13 cellular contexts compared by ENCODE assay signal in the genomic region with DNA sequence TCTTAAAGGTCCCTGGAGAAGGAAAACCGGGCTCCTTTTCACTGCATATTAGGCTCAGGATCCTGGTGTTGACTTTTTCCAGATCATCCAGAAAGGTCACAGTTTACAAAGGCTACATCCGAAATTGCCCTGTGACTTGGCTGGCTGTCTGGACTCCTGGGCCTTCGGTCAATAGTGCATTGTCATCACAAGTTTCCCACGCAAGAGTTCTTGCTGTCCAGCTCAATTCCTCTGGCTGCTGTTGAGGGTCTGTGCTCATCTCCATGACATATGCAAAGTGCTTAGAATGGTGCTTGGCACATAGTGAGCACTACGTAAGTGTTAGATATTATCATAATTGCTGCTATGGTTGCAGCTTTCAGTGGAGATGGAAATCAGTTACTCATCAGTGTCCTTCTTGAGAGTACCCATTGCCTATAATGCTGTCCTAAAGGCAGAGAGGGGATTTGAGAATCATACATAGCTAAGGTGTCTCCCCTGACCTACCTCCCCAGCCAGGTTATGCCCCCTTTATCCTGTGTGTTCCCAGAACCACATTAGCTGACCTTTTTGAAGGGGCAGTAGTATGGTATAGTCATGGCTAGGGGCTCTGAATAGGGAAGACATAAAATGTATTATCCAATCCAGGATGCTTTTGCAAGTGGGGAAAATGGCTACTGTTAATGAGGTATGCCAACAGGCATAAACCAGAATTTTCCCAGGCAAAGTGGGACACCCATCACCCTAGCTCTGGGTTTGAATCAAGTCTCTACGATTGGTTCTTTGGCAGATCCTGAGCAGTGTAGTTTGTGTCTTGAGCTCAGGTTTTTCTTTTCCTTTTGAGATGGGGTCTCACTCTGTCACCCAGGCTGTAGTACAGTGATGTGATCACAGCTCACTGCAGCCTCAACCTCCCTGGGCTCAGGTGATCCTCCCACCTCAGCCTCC.
DNase-seq lines count a peak whose midpoint lies in the region; ATAC-seq and TF ChIP-seq lines count a peak whose summit lies in the region.
"Had no signal": no experiment of that assay in that cellular context is flagged by ENCODE, and none has a peak within 500 bp of the region (broad histone marks: within the 10 kb centered on the region; RNA-seq: fewer than 3 reads in every experiment).

No MANE protein-coding gene starts in this region.

- ATAC-seq in Right ventricle myocardium inferior (peak; percentile 29), T-helper 17 cell (no peak), HG03159 (IDR thresholded peaks at IDR 0.05; ENCODE audit: unreplicated experiment) (no peak), GM21515 (IDR thresholded peaks at IDR 0.05; ENCODE audit: unreplicated experiment) (no peak), WTC11 (no peak)
- peak; percentile 31 for ATAC-seq in stimulated activated naive CD8-positive, alpha-beta T cell treated with anti-CD3 and anti-CD28 coated beads, Interleukin-15, amount 100 ng/mL, for 72 hours

- DNase-seq in Right ventricle myocardium inferior (ENCODE audit: missing footprints), result no peak
- DNase-seq in right atrium auricular region (ENCODE audit: low spot score), result no peak
- no peak for DNase-seq in T-helper 17 cell
- DNase-seq in endodermal cell, result peak; percentile 35
- no peak for DNase-seq in stimulated activated naive CD8-positive, alpha-beta T cell treated with anti-CD3 and anti-CD28 coated beads, Interleukin-15, amount 100 ng/mL, for 72 hours
- no peak for DNase-seq in WTC11 (ENCODE audit: low spot score)
- DNase-seq: GDM1, lower lobe of right lung, NCI-H2171 treated with DMSO at 0.1 percent for 48 hours had no signal

- H3K9me3 Mint-ChIP-seq in endodermal cell (peaks cover 18% of the 10 kb centered on the region), WTC11 (peaks cover 11% of the 10 kb centered on the region)
- no peaks in the 10 kb centered on the region for H3K9me3 Mint-ChIP-seq in stimulated activated naive CD8-positive, alpha-beta T cell treated with anti-CD3 and anti-CD28 coated beads, Interleukin-15, amount 100 ng/mL, for 72 hours

- H3K4me3 Mint-ChIP-seq in T-helper 17 cell (peak overlapping the region; percentile 97), endodermal cell (no peak overlapping the region), WTC11 (no peak overlapping the region)
- H3K4me3 Mint-ChIP-seq in stimulated activated naive CD8-positive, alpha-beta T cell treated with anti-CD3 and anti-CD28 coated beads, Interleukin-15, amount 100 ng/mL, for 72 hours, result peak overlapping the region; percentile 40 to 81

- TF ChIP-seq CTCF in right atrium auricular region (IDR thresholded peaks at IDR 0.05) (no peak), endodermal cell (conservative IDR thresholded peaks at IDR 0.05) (no peak), WTC11 (IDR thresholded peaks at IDR 0.05) (no peak)

- intact Hi-C loops in Right ventricle myocardium inferior (cut with DNase I), result no loop called here

- H3K27me3 Mint-ChIP-seq in T-helper 17 cell (no peaks in the 10 kb centered on the region), endodermal cell (ENCODE audit: insufficient read depth) (peaks cover 55% of the 10 kb centered on the region), WTC11 (ENCODE audit: low read depth) (peaks cover 29% of the 10 kb centered on the region)
- no peaks in the 10 kb centered on the region for H3K27me3 Mint-ChIP-seq in stimulated activated naive CD8-positive, alpha-beta T cell treated with anti-CD3 and anti-CD28 coated beads, Interleukin-15, amount 100 ng/mL, for 72 hours

- no peaks in the 10 kb centered on the region for H3K9me3 ChIP-seq in right atrium auricular region
- no peaks in the 10 kb centered on the region for H3K9me3 ChIP-seq in T-helper 17 cell (ENCODE audit: control insufficient read depth, low read length, poor library complexity, severe bottlenecking)
- peaks cover 4% of the 10 kb centered on the region for H3K9me3 ChIP-seq in endodermal cell (ENCODE audit: control insufficient read depth, low read length)
- H3K9me3 ChIP-seq: lower lobe of right lung had no signal

- POLR2A ChIA-PET in WTC11 (lab: Charles Lee), result no interaction called here

- H3K4me1 ChIP-seq in right atrium auricular region, result no peaks in the 10 kb centered on the region
- H3K4me1 ChIP-seq in endodermal cell (ENCODE audit: control insufficient read depth, insufficient read depth, low read length), result peaks cover 6% of the 10 kb centered on the region
- H3K4me1 ChIP-seq: parathyroid adenoma had no signal

- H3K36me3 ChIP-seq in right atrium auricular region (no peaks in the 10 kb centered on the region), endodermal cell (ENCODE audit: control insufficient read depth, insufficient read depth, low read length) (no peaks in the 10 kb centered on the region)
- H3K36me3 ChIP-seq: cardiac muscle cell, lower lobe of right lung had no signal

- H3K4me3 ChIP-seq in right atrium auricular region (no peak overlapping the region), endodermal cell (ENCODE audit: low read length) (no peak overlapping the region)
- H3K4me3 ChIP-seq: cardiac muscle cell had no signal

- H3K27ac ChIP-seq in right atrium auricular region (no peak overlapping the region), endodermal cell (ENCODE audit: low read depth, low read length) (no peak overlapping the region)
- H3K27ac ChIP-seq: cardiac muscle cell, parathyroid adenoma had no signal

- 76 to 90% methylated on average over 6 of the region's 6 CpGs for WGBS in endodermal cell (ENCODE audit: insufficient coverage in 1 of 2, insufficient read length in 1 of 2), 2 experiments

- no peak overlapping the region for H3K9ac ChIP-seq in endodermal cell (ENCODE audit: extremely low read depth, low read length, poor library complexity, severe bottlenecking)
- H3K9ac ChIP-seq: parathyroid adenoma had no signal

- H3K27me3 ChIP-seq in right atrium auricular region, result no peaks in the 10 kb centered on the region
- H3K27me3 ChIP-seq in endodermal cell (ENCODE audit: control insufficient read depth, insufficient read depth, low read length, poor library complexity, severe bottlenecking), result peaks cover 31% of the 10 kb centered on the region
- H3K27me3 ChIP-seq: cardiac muscle cell had no signal

- H3K36me3 Mint-ChIP-seq in T-helper 17 cell (ENCODE audit: low read depth) (no peaks in the 10 kb centered on the region), endodermal cell (ENCODE audit: low read depth) (peaks cover 2% of the 10 kb centered on the region), WTC11 (peaks cover 18% of the 10 kb centered on the region)

- H3K27ac Mint-ChIP-seq in T-helper 17 cell, result peak overlapping the region; percentile 95
- no peak overlapping the region for H3K27ac Mint-ChIP-seq in endodermal cell
- peak overlapping the region in 1 of 2 donors; percentile 77 for H3K27ac Mint-ChIP-seq in stimulated activated naive CD8-positive, alpha-beta T cell treated with anti-CD3 and anti-CD28 coated beads, Interleukin-15, amount 100 ng/mL, for 72 hours
- no peak overlapping the region for H3K27ac Mint-ChIP-seq in WTC11

- peaks cover 31% of the 10 kb centered on the region for H3K4me1 Mint-ChIP-seq in T-helper 17 cell
- H3K4me1 Mint-ChIP-seq in endodermal cell, result peaks cover 57% of the 10 kb centered on the region
- H3K4me1 Mint-ChIP-seq in stimulated activated naive CD8-positive, alpha-beta T cell treated with anti-CD3 and anti-CD28 coated beads, Interleukin-15, amount 100 ng/mL, for 72 hours, result peaks cover 89% of the 10 kb centered on the region
- peaks cover 47% of the 10 kb centered on the region for H3K4me1 Mint-ChIP-seq in WTC11

- CTCF ChIA-PET in WTC11 (lab: Charles Lee), result interaction anchor here (0.9 to 2.6 kb wide), 4 partner anchors 26 to 135 kb away, joined by 4 to 9 read pairs (median 6); no protein-coding TSS in a partner anchor

TF ChIP-seq in WTC11, 78 proteins besides CTCF, POLR2A, EP300 and RAD21:
- TF ChIP-seq NFATC4 (CRISPR knock-in tag; IDR thresholded peaks at IDR 0.05) (no peak), PRRX2 (CRISPR knock-in tag; IDR thresholded peaks at IDR 0.05) (no peak), JUN (CRISPR knock-in tag; IDR thresholded peaks at IDR 0.05) (no peak)
- TF ChIP-seq, protein P1, sequence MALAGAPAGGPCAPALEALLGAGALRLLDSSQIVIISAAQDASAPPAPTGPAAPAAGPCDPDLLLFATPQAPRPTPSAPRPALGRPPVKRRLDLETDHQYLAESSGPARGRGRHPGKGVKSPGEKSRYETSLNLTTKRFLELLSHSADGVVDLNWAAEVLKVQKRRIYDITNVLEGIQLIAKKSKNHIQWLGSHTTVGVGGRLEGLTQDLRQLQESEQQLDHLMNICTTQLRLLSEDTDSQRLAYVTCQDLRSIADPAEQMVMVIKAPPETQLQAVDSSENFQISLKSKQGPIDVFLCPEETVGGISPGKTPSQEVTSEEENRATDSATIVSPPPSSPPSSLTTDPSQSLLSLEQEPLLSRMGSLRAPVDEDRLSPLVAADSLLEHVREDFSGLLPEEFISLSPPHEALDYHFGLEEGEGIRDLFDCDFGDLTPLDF (CRISPR knock-in tag; IDR thresholded peaks at IDR 0.05), result no peak
- TF ChIP-seq, protein P2, sequence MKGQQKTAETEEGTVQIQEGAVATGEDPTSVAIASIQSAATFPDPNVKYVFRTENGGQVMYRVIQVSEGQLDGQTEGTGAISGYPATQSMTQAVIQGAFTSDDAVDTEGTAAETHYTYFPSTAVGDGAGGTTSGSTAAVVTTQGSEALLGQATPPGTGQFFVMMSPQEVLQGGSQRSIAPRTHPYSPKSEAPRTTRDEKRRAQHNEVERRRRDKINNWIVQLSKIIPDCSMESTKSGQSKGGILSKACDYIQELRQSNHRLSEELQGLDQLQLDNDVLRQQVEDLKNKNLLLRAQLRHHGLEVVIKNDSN (CRISPR knock-in tag; IDR thresholded peaks at IDR 0.05), result no peak

Comparison
In these comparisons a context has a peak if more than half of its experiments do, and no peak if none do; other contexts are left out.
1. ATAC-seq: peak in Right ventricle myocardium inferior (single experiment) and stimulated activated naive CD8-positive, alpha-beta T cell treated with anti-CD3 and anti-CD28 coated beads, Interleukin-15, amount 100 ng/mL, for 72 hours (single experiment); none in T-helper 17 cell (single experiment), HG03159 (single experiment), GM21515 (single experiment) and WTC11 (single experiment).
2. H3K4me3 Mint-ChIP-seq: peak in T-helper 17 cell (single experiment) and stimulated activated naive CD8-positive, alpha-beta T cell treated with anti-CD3 and anti-CD28 coated beads, Interleukin-15, amount 100 ng/mL, for 72 hours (2 of 2); none in endodermal cell (single experiment) and WTC11 (single experiment).